20 cellular contexts compared by ENCODE assay signal in the genomic region with DNA sequence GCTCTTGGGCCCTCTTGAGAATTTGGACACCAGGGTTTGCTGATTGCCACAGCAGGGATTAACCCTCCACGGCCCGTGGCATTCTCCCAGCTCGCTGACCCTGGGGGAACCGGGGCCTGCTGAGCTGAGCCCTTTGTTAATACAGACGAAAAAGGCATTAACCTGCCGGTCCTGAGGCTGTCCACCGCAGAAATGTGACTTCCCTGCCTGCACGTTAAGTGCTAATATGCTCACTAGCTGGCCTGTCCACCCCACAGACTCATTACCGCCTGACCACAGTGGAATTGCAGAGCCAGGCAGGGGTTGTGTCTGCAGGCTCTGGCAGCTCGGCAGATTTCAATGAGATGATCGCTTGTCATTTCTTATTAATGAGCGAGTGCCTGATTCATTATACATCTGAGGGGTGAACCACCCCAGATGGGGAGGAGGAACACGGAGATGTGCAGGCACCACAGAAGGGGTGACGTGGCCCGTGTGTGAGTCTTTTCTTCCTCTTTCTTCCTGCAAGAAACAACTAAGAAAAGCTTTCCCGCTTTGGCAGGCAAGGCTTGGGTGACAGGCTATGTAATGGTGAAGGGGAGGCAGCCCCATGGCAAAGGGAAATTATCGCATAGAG.
DNase-seq lines count a peak whose midpoint lies in the region; ATAC-seq and TF ChIP-seq lines count a peak whose summit lies in the region.
"Had no signal": no experiment of that assay in that cellular context is flagged by ENCODE, and none has a peak within 500 bp of the region (broad histone marks: within the 10 kb centered on the region; RNA-seq: fewer than 3 reads in every experiment).

No MANE protein-coding gene starts in this region.

- no peaks in the 10 kb centered on the region for H3K9me3 ChIP-seq in NT2/D1 (ENCODE audit: insufficient read depth, low read length)
- H3K9me3 ChIP-seq: Caco-2, gastrocnemius medialis had no signal

- H3K4ac ChIP-seq in mesendoderm (ENCODE audit: low read depth, low read length): no peak overlapping the region

- H3K4me1 Mint-ChIP-seq in HFFc6 (ENCODE audit: low read depth) (peaks cover 83% of the 10 kb centered on the region), osteocyte (ENCODE audit: unreplicated experiment) (peaks cover 56% of the 10 kb centered on the region)
- H3K4me1 Mint-ChIP-seq: B cell had no signal

- H3K36me3 ChIP-seq in NT2/D1 (ENCODE audit: insufficient read depth, insufficient read length, low read length): peaks cover 21% of the 10 kb centered on the region
- H3K36me3 ChIP-seq in mesendoderm (ENCODE audit: control insufficient read depth, insufficient read depth, low read length): no peaks in the 10 kb centered on the region
- H3K36me3 ChIP-seq: brain microvascular endothelial cell, gastrocnemius medialis had no signal

- H3K9ac ChIP-seq in NT2/D1 (ENCODE audit: insufficient read length, low read depth) (peak overlapping the region; percentile 43), mesendoderm (ENCODE audit: low read length) (no peak overlapping the region)

- H3K56ac ChIP-seq in mesendoderm (ENCODE audit: low read length): no peak overlapping the region

- DNase-seq in HFFc6: no peak
- DNase-seq in NT2/D1 (ENCODE audit: low read depth, low spot score): no peak
- DNase-seq in fibroblast of mammary gland (ENCODE audit: low read depth): peak; percentile 76
- no peak for DNase-seq in osteocyte (ENCODE audit: extremely low spot score, unreplicated experiment)
- DNase-seq in mesendoderm: no peak
- DNase-seq in superior temporal gyrus (ENCODE audit: extremely low spot score): no peak
- DNase-seq: activated CD4-positive, alpha-beta T cell treated with anti-CD3 and anti-CD28 coated beads, Interleukin-2, amount 50 U/mL, for 4 hours; activated naive CD4-positive, alpha-beta T cell treated with anti-CD3 and anti-CD28 coated beads, Interleukin-2, amount 50 U/mL, for 16 hours; activated T-cell treated with anti-CD3 and anti-CD28 coated beads, Interleukin-2, amount 50 U/mL, for 1 hour; brain microvascular endothelial cell; gastrocnemius medialis; left colon; NCI-H1930; NCI-H446; T-helper 1 cell had no signal

- no peak overlapping the region for H4K8ac ChIP-seq in mesendoderm (ENCODE audit: low read depth, low read length)

- H3K4me1 ChIP-seq in NT2/D1 (ENCODE audit: insufficient read depth, insufficient read length): peaks cover 40% of the 10 kb centered on the region
- H3K4me1 ChIP-seq in mesendoderm (ENCODE audit: control insufficient read depth, low read depth, low read length): peaks cover 15% of the 10 kb centered on the region

- H2BK120ac ChIP-seq in mesendoderm (ENCODE audit: low read depth, low read length): no peak overlapping the region

- ATAC-seq in GM19023 (IDR thresholded peaks at IDR 0.05; ENCODE audit: unreplicated experiment): no peak
- ATAC-seq in GM21825 (IDR thresholded peaks at IDR 0.05; ENCODE audit: unreplicated experiment): no peak
- ATAC-seq: gastrocnemius medialis, left colon had no signal

- H3K23ac ChIP-seq in mesendoderm (ENCODE audit: low read length): no peak overlapping the region

- peaks cover 1% of the 10 kb centered on the region for H3K79me2 ChIP-seq in mesendoderm (ENCODE audit: control insufficient read depth, insufficient read depth, low read length)

- no peak overlapping the region for H3K27ac ChIP-seq in mesendoderm (ENCODE audit: low read depth, low read length)
- H3K27ac ChIP-seq: brain microvascular endothelial cell, gastrocnemius medialis had no signal

- no peak overlapping the region for H3K18ac ChIP-seq in mesendoderm (ENCODE audit: low read length)

- no peak overlapping the region for H2BK5ac ChIP-seq in mesendoderm (ENCODE audit: low read length)

- H3K27ac Mint-ChIP-seq in HFFc6 (peak overlapping the region; percentile 78; the same call in 1 of the 2 replicates), osteocyte (ENCODE audit: unreplicated experiment) (peak overlapping the region; percentile 54)
- H3K27ac Mint-ChIP-seq: B cell; dendritic cell treated with granulocyte-macrophage colony-stimulating factor and Interleukin-4, amounts not matched to agents 40 ng/mL and 50 ng/mL, for 4 days had no signal

- no peak overlapping the region for H4K5ac ChIP-seq in mesendoderm (ENCODE audit: low read length)

- H3K27me3 Mint-ChIP-seq in HFFc6 (ENCODE audit: insufficient read depth): peaks cover 1% of the 10 kb centered on the region
- no peaks in the 10 kb centered on the region for H3K27me3 Mint-ChIP-seq in osteocyte (ENCODE audit: unreplicated experiment)

- H3K4me3 ChIP-seq in NT2/D1 (ENCODE audit: insufficient read length, low read depth) (no peak overlapping the region), fibroblast of mammary gland (ENCODE audit: control insufficient read depth, low read depth, low read length) (no peak overlapping the region), mesendoderm (ENCODE audit: low read length) (no peak overlapping the region)
- H3K4me3 ChIP-seq: gastrocnemius medialis had no signal

- H3K27me3 ChIP-seq in NT2/D1 (ENCODE audit: insufficient read depth, insufficient read length) (no peaks in the 10 kb centered on the region), mesendoderm (ENCODE audit: insufficient read depth, low read length, poor library complexity) (no peaks in the 10 kb centered on the region)
- H3K27me3 ChIP-seq: brain microvascular endothelial cell, gastrocnemius medialis had no signal

- H2AK5ac ChIP-seq in mesendoderm (ENCODE audit: low read length): no peak overlapping the region

- H3K4me3 Mint-ChIP-seq in HFFc6: no peak overlapping the region
- H3K4me3 Mint-ChIP-seq in osteocyte (ENCODE audit: unreplicated experiment): no peak overlapping the region
- H3K4me3 Mint-ChIP-seq: B cell; dendritic cell treated with granulocyte-macrophage colony-stimulating factor and Interleukin-4, amounts not matched to agents 40 ng/mL and 50 ng/mL, for 4 days had no signal

- H3K79me1 ChIP-seq in mesendoderm (ENCODE audit: low read length): peaks cover 23% of the 10 kb centered on the region

- TF ChIP-seq CTCF in HFFc6 (IDR thresholded peaks at IDR 0.05) (no peak), fibroblast of mammary gland (conservative IDR thresholded peaks at IDR 0.05; ENCODE audit: control insufficient read depth, insufficient read depth, low read depth, low read length) (no peak), osteocyte (IDR thresholded peaks at IDR 0.05) (no peak)

- WGBS in mesendoderm (ENCODE audit: extremely low coverage, insufficient coverage, low lambda C conversion rate): no CpG with 5 or more reads among the region's 17 CpGs

- no peak overlapping the region for H3K4me2 ChIP-seq in mesendoderm (ENCODE audit: low read length)

- no peaks in the 10 kb centered on the region for H3K9me3 Mint-ChIP-seq in HFFc6
- H3K9me3 Mint-ChIP-seq in osteocyte (ENCODE audit: unreplicated experiment): no peaks in the 10 kb centered on the region
- H3K9me3 Mint-ChIP-seq: dendritic cell treated with granulocyte-macrophage colony-stimulating factor and Interleukin-4, amounts not matched to agents 40 ng/mL and 50 ng/mL, for 4 days had no signal

- no peak overlapping the region for H2BK15ac ChIP-seq in mesendoderm (replicated peaks; ENCODE audit: low read depth)

- H3K36me3 Mint-ChIP-seq in HFFc6 (ENCODE audit: low read depth): peaks cover 10% of the 10 kb centered on the region
- no peaks in the 10 kb centered on the region for H3K36me3 Mint-ChIP-seq in osteocyte (ENCODE audit: unreplicated experiment)
